Comparison of ENCODE assay signal across 12 cellular contexts in the genomic region with DNA sequence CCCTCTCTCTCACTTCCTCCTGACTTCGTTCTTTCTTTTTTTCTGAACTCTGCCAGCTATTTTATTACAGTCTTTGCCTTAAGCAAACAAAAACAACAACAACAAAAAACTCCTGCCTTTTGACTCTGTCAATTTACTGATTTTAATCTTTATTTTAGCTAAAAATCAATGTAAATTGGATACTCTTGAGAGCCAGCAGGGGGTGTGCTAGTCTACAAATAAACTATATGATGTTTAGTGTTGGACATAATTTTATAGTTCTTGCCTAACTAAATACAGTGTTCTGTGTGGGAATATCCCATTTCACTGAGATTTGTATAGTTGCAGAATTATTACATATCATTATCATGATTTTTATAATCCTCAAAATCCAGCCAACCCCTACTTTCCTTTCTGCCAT.
DNase-seq lines count a peak whose midpoint lies in the region; ATAC-seq and TF ChIP-seq lines count a peak whose summit lies in the region.
"Had no signal": no experiment of that assay in that cellular context is flagged by ENCODE, and none has a peak within 500 bp of the region (broad histone marks: within the 10 kb centered on the region; RNA-seq: fewer than 3 reads in every experiment).

No MANE protein-coding gene starts in this region.

- H3K27me3 ChIP-seq in foreskin keratinocyte (no peaks in the 10 kb centered on the region), smooth muscle cell (ENCODE audit: low read depth) (no peaks in the 10 kb centered on the region)
- H3K27me3 ChIP-seq: adrenal gland, esophagus squamous epithelium had no signal

- H3K27ac ChIP-seq in foreskin keratinocyte = no peak overlapping the region
- H3K27ac ChIP-seq in smooth muscle cell (ENCODE audit: low read depth) = no peak overlapping the region
- H3K27ac ChIP-seq: adrenal gland, esophagus squamous epithelium had no signal

- H3K4me2 ChIP-seq in smooth muscle cell = no peak overlapping the region

- H3K9me3 ChIP-seq in smooth muscle cell (replicated peaks; ENCODE audit: low read depth) = no peaks in the 10 kb centered on the region
- H3K9me3 ChIP-seq: adrenal gland, esophagus squamous epithelium had no signal

- H3K4me1 ChIP-seq in foreskin keratinocyte (no peaks in the 10 kb centered on the region), smooth muscle cell (ENCODE audit: low read depth) (no peaks in the 10 kb centered on the region)
- H3K4me1 ChIP-seq: adrenal gland, esophagus squamous epithelium had no signal

- no peak overlapping the region for H3K4me3 ChIP-seq in smooth muscle cell
- H3K4me3 ChIP-seq: adrenal gland, esophagus squamous epithelium had no signal

- no peaks in the 10 kb centered on the region for H3K79me2 ChIP-seq in smooth muscle cell (ENCODE audit: low read depth)

- H3K9ac ChIP-seq in smooth muscle cell (ENCODE audit: low read depth) = no peak overlapping the region

- H2AFZ ChIP-seq in smooth muscle cell (ENCODE audit: low read depth) = no peak overlapping the region

- no peaks in the 10 kb centered on the region for H3K36me3 ChIP-seq in smooth muscle cell (ENCODE audit: low read depth)
- H3K36me3 ChIP-seq: adrenal gland, esophagus squamous epithelium had no signal

- H3F3A ChIP-seq in smooth muscle cell (ENCODE audit: low read depth) = no peaks in the 10 kb centered on the region

- intact Hi-C loops in posterior vena cava (cut with DNase I) = loop anchor here in 1 of 2 donors (5.0 kb wide), 1 partner anchor 1712 kb away; no protein-coding TSS in a partner anchor

- no peak for ATAC-seq in foreskin keratinocyte
- ATAC-seq: left lobe of liver had no signal

- H4K20me1 ChIP-seq in smooth muscle cell (ENCODE audit: low read depth) = no peaks in the 10 kb centered on the region

- DNase-seq in SIG-M5 treated with dmso at 0.1 percent for 504 hours (lab: John Stamatoyannopoulos, UW; ENCODE audit: unreplicated experiment) (peak; percentile 35), SIG-M5 (lab: John Stamatoyannopoulos, UW) (no peak), RKO (ENCODE audit: low spot score) (peak; percentile 27), foreskin keratinocyte (no peak), smooth muscle cell (lab: John Stamatoyannopoulos, UW; ENCODE audit: unreplicated experiment) (no peak), DMS79 treated with DMSO at 0.1 percent for 48 hours (lab: John Stamatoyannopoulos, UW) (no peak), posterior vena cava (ENCODE audit: low spot score) (no peak)
- DNase-seq in activated CD4-positive, alpha-beta T cell treated with anti-CD3 and anti-CD28 coated beads, Interleukin-2, amount 50 U/mL, for 1 hour = no peak
- DNase-seq: adrenal gland, esophagus squamous epithelium, NCI-H2029 treated with DMSO at 0.1 percent for 48 hours had no signal

- TF ChIP-seq CTCF in foreskin keratinocyte (conservative IDR thresholded peaks at IDR 0.05) = peak; percentile 48
- TF ChIP-seq CTCF in smooth muscle cell (IDR thresholded peaks at IDR 0.05; ENCODE audit: borderline replicate concordance, insufficient read depth, poor library complexity, severe bottlenecking) = peak; percentile 61

- WGBS in smooth muscle cell (ENCODE audit: low lambda C conversion rate) = 64% methylated on average over 1 of the region's 1 CpG

Comparison
In these comparisons a context has a peak if more than half of its experiments do, and no peak if none do; other contexts are left out.
1. DNase-seq: peak in SIG-M5 treated with dmso at 0.1 percent for 504 hours (single experiment) and RKO (single experiment); none in SIG-M5 (single experiment), foreskin keratinocyte (0 of 2), smooth muscle cell (single experiment), DMS79 treated with DMSO at 0.1 percent for 48 hours (single experiment), activated CD4-positive, alpha-beta T cell treated with anti-CD3 and anti-CD28 coated beads, Interleukin-2, amount 50 U/mL, for 1 hour (single experiment) and posterior vena cava (single experiment).